Comparison of ENCODE assay signal across 1 cellular context in genomic region chr19:46192621-46192989, GRCh38.
TF ChIP-seq lines count a peak whose summit lies in the region.

No MANE protein-coding gene starts in this region.

TF ChIP-seq in K562, 482 proteins besides CTCF, POLR2A, EP300 and RAD21:
- TF ChIP-seq FOXA3 (CRISPR knock-in tag; conservative IDR thresholded peaks at IDR 0.05 in 1 of 2, IDR thresholded peaks at IDR 0.05 in 1 of 2) (peak in 1 of 2 experiments; percentile 6; a peak in 1 of 4 replicates), DEAF1 (CRISPR knock-in tag; IDR thresholded peaks at IDR 0.05) (0 out of 2 replicates have a peak, but pooled peaks have one; percentile 4), ZNF3 (CRISPR knock-in tag; IDR thresholded peaks at IDR 0.05) (0 out of 2 replicates have a peak, but pooled peaks have one; percentile 31), ZNF175 (CRISPR knock-in tag; IDR thresholded peaks at IDR 0.05; ENCODE audit: low read depth) (peak; percentile 9; the same call in 1 of the 2 replicates), ZNF551 (CRISPR knock-in tag; IDR thresholded peaks at IDR 0.05) (0 out of 2 replicates have a peak, but pooled peaks have one; percentile 24)
